ENCODE assay signal across 31 cellular contexts in genomic region chr14:54718046-54718445, GRCh38.
DNase-seq lines count a peak whose midpoint lies in the region; ATAC-seq, FAIRE-seq and TF ChIP-seq lines count a peak whose summit lies in the region.
"Had no signal": no experiment of that assay in that cellular context is flagged by ENCODE, and none has a peak within 500 bp of the region (broad histone marks: within the 10 kb centered on the region; RNA-seq: fewer than 3 reads in every experiment).

No MANE protein-coding gene starts in this region.

- DNase-seq in cardiac muscle cell (ENCODE audit: low read depth in 1 of 2, low spot score in 1 of 2), result no peak
- DNase-seq in left cardiac atrium, result no peak
- peak; percentile 57 for DNase-seq in fibroblast of gingiva (ENCODE audit: low read depth)
- no peak for DNase-seq in psoas muscle
- peak; percentile 31 to 53 for DNase-seq in thyroid gland
- DNase-seq in urothelium cell line (ENCODE audit: low spot score), result no peak
- DNase-seq in HCEC 1CT, result no peak
- DNase-seq in erythroblast (lab: John Stamatoyannopoulos, UW), result no peak
- DNase-seq: activated CD4-positive, alpha-beta T cell treated with anti-CD3 and anti-CD28 coated beads, Interleukin-2, amount 10 ng/mL, durations not matched to agents 24 days and 14 days; activated effector memory CD4-positive, alpha-beta T cell treated with anti-CD3 and anti-CD28 coated beads, Interleukin-2, amount 50 U/mL, for 16 hours; anterior cingulate cortex; Caco-2; effector CD8-positive, alpha-beta T cell; GDM1; hippocampal formation; NCI-H1436 treated with DMSO at 0.1 percent for 48 hours; NCI-H446 treated with DMSO at 0.1 percent for 48 hours; NCI-H82; nephron progenitor cell; pancreas; Peyer's patch; stimulated activated CD4-positive, alpha-beta T cell treated with anti-CD3 and anti-CD28 coated beads, Interleukin-15, amount 100 ng/mL, for 24 hours; stimulated activated CD4-positive, alpha-beta T cell treated with anti-CD3 and anti-CD28 coated beads, Interleukin-4, amount 100 ng/mL, for 4 hours; T-cell; upper lobe of right lung had no signal

- H3K36me3 ChIP-seq in cardiac muscle cell, result no peaks in the 10 kb centered on the region
- H3K36me3 ChIP-seq in psoas muscle (ENCODE audit: insufficient read depth in 1 of 2, low read depth in 1 of 2), result no peaks in the 10 kb centered on the region
- no peaks in the 10 kb centered on the region for H3K36me3 ChIP-seq in thyroid gland
- H3K36me3 ChIP-seq: pancreas, Peyer's patch, upper lobe of right lung had no signal

- intact Hi-C loops in left cardiac atrium (cut with DNase I), result no loop called here
- intact Hi-C loops in psoas muscle (cut with DNase I), result no loop called here
- intact Hi-C loops in thyroid gland (cut with DNase I), result no loop called here

- H3K9me3 ChIP-seq in cardiac muscle cell (ENCODE audit: low read depth) (no peaks in the 10 kb centered on the region), psoas muscle (no peaks in the 10 kb centered on the region), thyroid gland (no peaks in the 10 kb centered on the region)
- H3K9me3 ChIP-seq: Caco-2, pancreas, Peyer's patch, upper lobe of right lung had no signal

- no peak for TF ChIP-seq POLR2A in thyroid gland (IDR thresholded peaks at IDR 0.05)
- no peak for TF ChIP-seq POLR2A in erythroblast (IDR thresholded peaks at IDR 0.05; ENCODE audit: low read length)

- H3K27me3 ChIP-seq in cardiac muscle cell (no peaks in the 10 kb centered on the region), psoas muscle (ENCODE audit: insufficient read depth in 3 of 3, low read length in 2 of 3) (no peaks in the 10 kb centered on the region), thyroid gland (no peaks in the 10 kb centered on the region)
- H3K27me3 ChIP-seq: pancreas, Peyer's patch, upper lobe of right lung had no signal

- 35 to 71% (median 42%) methylated on average over 3 of the region's 3 CpGs for WGBS in psoas muscle, 3 donors
- WGBS in thyroid gland, 2 donors, result 43 to 47% methylated on average over 3 of the region's 3 CpGs

- H3K27ac ChIP-seq in cardiac muscle cell, result peak overlapping the region; percentile 73
- H3K27ac ChIP-seq in psoas muscle, result peak overlapping the region; percentile 71
- peak overlapping the region; percentile 62 to 76 (median 64) for H3K27ac ChIP-seq in thyroid gland
- H3K27ac ChIP-seq: 22Rv1, C4-2B, epithelial cell of prostate, pancreas, Peyer's patch, upper lobe of right lung had no signal

- H3K4me3 ChIP-seq in cardiac muscle cell (no peak overlapping the region), psoas muscle (no peak overlapping the region), thyroid gland (replicated peaks in 1 of 3) (no peak overlapping the region)
- H3K4me3 ChIP-seq: coronary artery, GM23338, pancreas, Peyer's patch, upper lobe of right lung had no signal

- FAIRE-seq in urothelium cell line (lab: Jason Lieb, UNC), result no peak
- FAIRE-seq: pancreas had no signal

- H3K4me1 ChIP-seq in cardiac muscle cell (ENCODE audit: low read depth), result peaks cover 55% of the 10 kb centered on the region
- peaks cover 79% of the 10 kb centered on the region for H3K4me1 ChIP-seq in psoas muscle
- H3K4me1 ChIP-seq in thyroid gland, result peaks cover 7 to 48% of the 10 kb centered on the region in 2 donors
- H3K4me1 ChIP-seq: pancreas had no signal

- TF ChIP-seq CTCF in cardiac muscle cell (IDR thresholded peaks at IDR 0.05; ENCODE audit: low read depth, low read length), result no peak
- TF ChIP-seq CTCF in psoas muscle (IDR thresholded peaks at IDR 0.05), result no peak
- no peak for TF ChIP-seq CTCF in thyroid gland (IDR thresholded peaks at IDR 0.05)

- no peak for ATAC-seq in left cardiac atrium
- peak in 1 of 4 donors; percentile 44 for ATAC-seq in psoas muscle
- ATAC-seq: GM23338, pancreas, T-cell, upper lobe of right lung, WTC11 had no signal

Comparison
In these comparisons a context has a peak if more than half of its experiments do, and no peak if none do; other contexts are left out.
1. DNase-seq: peak in fibroblast of gingiva (single experiment) and thyroid gland (2 of 2); none in cardiac muscle cell (0 of 2), left cardiac atrium (single experiment), psoas muscle (0 of 2), urothelium cell line (single experiment), HCEC 1CT (single experiment) and erythroblast (0 of 2).
2. Peak in every context shown above with its lines, with median percentiles within 50 percentile points of each other: H3K27ac ChIP-seq.